8 cellular contexts compared by ENCODE assay signal in the genomic region with DNA sequence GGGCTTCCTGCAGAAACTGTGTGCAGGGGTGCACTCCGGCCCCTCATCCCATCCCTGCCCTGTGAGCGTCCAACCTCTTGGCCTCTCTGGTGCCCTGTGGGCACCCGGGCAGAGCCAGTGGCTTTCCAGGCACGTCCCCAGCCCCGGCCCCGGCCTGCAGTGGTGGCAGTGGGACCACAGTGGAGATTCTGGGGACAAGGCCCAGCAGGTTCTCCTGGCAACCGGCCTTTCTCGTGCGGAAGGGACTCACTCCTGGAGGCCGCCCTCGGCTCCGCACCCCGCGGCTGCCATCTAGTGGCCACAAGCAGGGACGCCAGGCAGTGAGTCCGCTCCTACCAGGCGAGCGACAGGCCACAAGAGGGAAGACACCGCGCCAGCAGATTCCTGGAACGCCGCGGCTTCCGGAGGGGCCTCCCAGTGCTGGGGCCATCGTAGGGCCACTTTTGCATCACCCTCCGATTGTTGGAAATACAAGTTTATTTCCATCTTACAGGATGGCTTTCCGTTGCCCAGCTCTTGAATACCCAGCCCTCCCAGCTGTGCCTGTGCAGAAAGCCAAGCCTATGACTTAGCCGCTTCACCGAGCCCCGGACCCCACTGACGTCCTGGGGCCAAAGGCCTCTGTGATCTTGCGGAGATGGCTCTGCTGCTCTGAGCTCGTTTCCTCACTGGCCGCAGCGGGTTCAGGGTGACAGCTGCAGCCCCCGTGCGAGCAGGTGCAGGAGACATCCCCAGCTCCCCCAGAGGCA.
DNase-seq lines count a peak whose midpoint lies in the region; ATAC-seq and TF ChIP-seq lines count a peak whose summit lies in the region.

No MANE protein-coding gene starts in this region.

- H3K36me3 Mint-ChIP-seq in activated B cell treated with CpG ODN at 0.5 μM for 24 hours (ENCODE audit: low read depth) = no peaks in the 10 kb centered on the region

- peak; percentile 4 for DNase-seq in AG04450 (ENCODE audit: low read depth, low spot score)
- peak; percentile 80 for DNase-seq in GM23248
- peak; percentile 89 for DNase-seq in NCI-H2227 (lab: John Stamatoyannopoulos, UW; ENCODE audit: unreplicated experiment)
- peak; percentile 42 for DNase-seq in activated B cell treated with CpG ODN at 0.5 μM for 24 hours
- peak; percentile 54 for DNase-seq in mammary epithelial cell
- peak; percentile 93 for DNase-seq in islet precursor cell
- peak; percentile 75 for DNase-seq in stimulated activated CD4-positive, alpha-beta T cell treated with anti-CD3 and anti-CD28 coated beads, Interleukin-15, amount 100 ng/mL, for 24 hours

- no peaks in the 10 kb centered on the region for H3K4me1 Mint-ChIP-seq in activated B cell treated with CpG ODN at 0.5 μM for 24 hours

- peak; percentile 74 for TF ChIP-seq CTCF in AG04450 (IDR thresholded peaks at IDR 0.05; ENCODE audit: low read depth, low read length)
- peak; percentile 40 for TF ChIP-seq CTCF in activated B cell treated with CpG ODN at 0.5 μM for 24 hours (IDR thresholded peaks at IDR 0.05)
- TF ChIP-seq CTCF in mammary epithelial cell (conservative IDR thresholded peaks at IDR 0.05 in 1 of 2, IDR thresholded peaks at IDR 0.05 in 1 of 2; ENCODE audit: extremely low read depth in 1 of 2, insufficient read depth in 1 of 2, low read depth in 1 of 2, low read length in 2 of 2) = peak; percentile 89 to 96

- dilution Hi-C loops in mammary epithelial cell (cut with HindIII; ENCODE audit: low sequenced_read_pairs) = no loop called here

- POLR2A ChIA-PET in AG04450 (lab: Yijun Ruan, JAX) = no interaction called here
- POLR2A ChIA-PET in activated B cell treated with CpG ODN at 0.5 μM for 24 hours (lab: Charles Lee) = no interaction called here

- H3K36me3 ChIP-seq in GM23248 (ENCODE audit: low read depth) (no peaks in the 10 kb centered on the region), mammary epithelial cell (ENCODE audit: insufficient read depth, low read length) (no peaks in the 10 kb centered on the region)

- H3K4me3 ChIP-seq in AG04450 (ENCODE audit: low read depth, low read length) (no peak overlapping the region), GM23248 (no peak overlapping the region), mammary epithelial cell (replicated peaks in 1 of 3; ENCODE audit: insufficient read depth in 1 of 3, low read depth in 2 of 3, low read length in 3 of 3) (no peak overlapping the region)

- H3K9ac ChIP-seq in GM23248 (no peak overlapping the region), mammary epithelial cell (ENCODE audit: insufficient read depth, low read length) (no peak overlapping the region)

- H3K27me3 Mint-ChIP-seq in activated B cell treated with CpG ODN at 0.5 μM for 24 hours = peaks cover 12% of the 10 kb centered on the region

- H3K9me3 ChIP-seq in AG04450 (ENCODE audit: control insufficient read depth, insufficient read depth, low read length) (peaks cover 36% of the 10 kb centered on the region), GM23248 (ENCODE audit: low read depth) (no peaks in the 10 kb centered on the region), mammary epithelial cell (replicated peaks; ENCODE audit: insufficient read depth, low read length) (peaks cover 8% of the 10 kb centered on the region)

- peak; percentile 42 for ATAC-seq in activated B cell treated with CpG ODN at 0.5 μM for 24 hours (ENCODE audit: low read depth)
- no peak for ATAC-seq in GM21723 (IDR thresholded peaks at IDR 0.05; ENCODE audit: unreplicated experiment)

- in situ Hi-C loops in GM23248 (cut with MboI) = loop anchor here (10.0 kb wide), 1 partner anchor 281 kb away; no protein-coding TSS in a partner anchor
- in situ Hi-C loops in mammary epithelial cell (cut with MboI; ENCODE audit: low sequenced_read_pairs in 2 of 2) = loop anchor here (5.0 to 10.0 kb wide), 2 partner anchors 283 to 291 kb away; no protein-coding TSS in a partner anchor

- CTCF ChIA-PET in AG04450 (lab: Charles Lee) = interaction anchor here (1.0 to 6.3 kb wide), 4 partner anchors 10 to 293 kb away, joined by 3 to 37 read pairs (median 4); no protein-coding TSS in a partner anchor
- CTCF ChIA-PET in activated B cell treated with CpG ODN at 0.5 μM for 24 hours (lab: Charles Lee) = no interaction called here
- CTCF ChIA-PET in mammary epithelial cell (lab: Charles Lee; ENCODE audit: low non-redundant PET) = interaction anchor here (0.6 kb wide), 1 partner anchor 288 kb away, joined by 3 read pairs; no protein-coding TSS in a partner anchor

- no peak overlapping the region for H3K4me3 Mint-ChIP-seq in activated B cell treated with CpG ODN at 0.5 μM for 24 hours

- no peak overlapping the region for H2AFZ ChIP-seq in GM23248
- no peak overlapping the region for H2AFZ ChIP-seq in mammary epithelial cell (ENCODE audit: low read depth, low read length)

- no peak overlapping the region for H3K27ac Mint-ChIP-seq in activated B cell treated with CpG ODN at 0.5 μM for 24 hours

- WGBS in GM23248 (ENCODE audit: low coverage in 1 of 2, low lambda C conversion rate in 2 of 2, missing lambda C conversion rate in 2 of 2), 2 experiments = 14 to 16% methylated on average over 37 of the region's 37 CpGs
- WGBS in mammary epithelial cell (ENCODE audit: low coverage, missing lambda C conversion rate) = 24% methylated on average over 23 of the region's 37 CpGs

- no peaks in the 10 kb centered on the region for H3K9me2 ChIP-seq in GM23248 (ENCODE audit: insufficient read depth)

- H3F3A ChIP-seq in GM23248 (ENCODE audit: insufficient read depth) = 0 out of 2 replicates have a peak, but pooled peaks cover 5% of the 10 kb centered on the region

- H4K20me1 ChIP-seq in GM23248 (ENCODE audit: insufficient read depth) (no peaks in the 10 kb centered on the region), mammary epithelial cell (ENCODE audit: insufficient read depth, low read length) (no peaks in the 10 kb centered on the region)

- no TSS peak for BruUV-seq in mammary epithelial cell (replicated peaks; lab: Mats Ljungman, UMichigan)

- H3K79me2 ChIP-seq in GM23248 (ENCODE audit: insufficient read depth) (no peaks in the 10 kb centered on the region), mammary epithelial cell (ENCODE audit: insufficient read depth, low read length) (no peaks in the 10 kb centered on the region)

- H3K4me2 ChIP-seq in GM23248 (ENCODE audit: unreplicated experiment) (peak overlapping the region; percentile 25), mammary epithelial cell (ENCODE audit: insufficient read depth, low read depth, low read length) (no peak overlapping the region)

- H3K4me1 ChIP-seq in GM23248 (ENCODE audit: insufficient read depth) (no peaks in the 10 kb centered on the region), mammary epithelial cell (ENCODE audit: insufficient read depth, low read length) (no peaks in the 10 kb centered on the region)

- peaks cover 10% of the 10 kb centered on the region for H3K9me3 Mint-ChIP-seq in activated B cell treated with CpG ODN at 0.5 μM for 24 hours

- H3K27me3 ChIP-seq in AG04450 (ENCODE audit: control insufficient read depth, insufficient read depth, low read length) = no peaks in the 10 kb centered on the region
- H3K27me3 ChIP-seq in GM23248 (replicated peaks; ENCODE audit: insufficient read depth) = peaks cover 5% of the 10 kb centered on the region; the same call in 1 of the 2 replicates
- H3K27me3 ChIP-seq in mammary epithelial cell (ENCODE audit: insufficient read depth, low read length) = no peaks in the 10 kb centered on the region

- H3K27ac ChIP-seq in AG04450 (ENCODE audit: low read depth, low read length) (no peak overlapping the region), GM23248 (no peak overlapping the region), mammary epithelial cell (ENCODE audit: insufficient read depth, low read depth, low read length) (no peak overlapping the region)

- intact Hi-C loops in activated B cell treated with CpG ODN at 0.5 μM for 24 hours (cut with micrococcal nuclease) (loop anchor here (5.0 kb wide), 2 partner anchors 838 to 1068 kb away; no protein-coding TSS in a partner anchor), mammary epithelial cell (cut with micrococcal nuclease) (loop anchor here (1.0 kb wide), 1 partner anchor 288 kb away; no protein-coding TSS in a partner anchor)

Comparison
In these comparisons a context has a peak if more than half of its experiments do, and no peak if none do; other contexts are left out.
1. DNase-seq: peak in every context shown above with its lines; median percentile 93 in islet precursor cell; 89 in NCI-H2227; 80 in GM23248; 75 in stimulated activated CD4-positive, alpha-beta T cell treated with anti-CD3 and anti-CD28 coated beads, Interleukin-15, amount 100 ng/mL, for 24 hours; 54 in mammary epithelial cell; 42 in activated B cell treated with CpG ODN at 0.5 μM for 24 hours; 4 in AG04450.
2. CTCF ChIP-seq: peak in every context shown above with its lines; median percentile 92 in mammary epithelial cell; 74 in AG04450; 40 in activated B cell treated with CpG ODN at 0.5 μM for 24 hours.